18 cellular contexts compared by ENCODE assay signal in genomic region chr3:187925326-187925725, GRCh38.
"Had no signal": no experiment of that assay in that cellular context is flagged by ENCODE, and none has a peak within 500 bp of the region (broad histone marks: within the 10 kb centered on the region; RNA-seq: fewer than 3 reads in every experiment).

No MANE protein-coding gene starts in this region.

- H2AFZ ChIP-seq: hepatocyte had no signal

- H3K4me2 ChIP-seq: hepatocyte had no signal

- H3K36me3 ChIP-seq: esophagus squamous epithelium, right lobe of liver, spleen, thoracic aorta, upper lobe of right lung had no signal

- H3K79me2 ChIP-seq: hepatocyte had no signal

- H3K4me1 ChIP-seq: right lobe of liver, upper lobe of right lung had no signal

- H3K27ac ChIP-seq: esophagus squamous epithelium, hepatocyte, right lobe of liver, spleen, thoracic aorta, upper lobe of right lung had no signal

- H3K27me3 ChIP-seq: esophagus squamous epithelium, hepatocyte, right lobe of liver, spleen, upper lobe of right lung had no signal

- H3K4me3 ChIP-seq: esophagus squamous epithelium, hepatocyte, right lobe of liver, spleen, thoracic aorta, upper lobe of right lung had no signal

- DNase-seq: activated CD4-positive, alpha-beta T cell treated with anti-CD3 and anti-CD28 coated beads, Interleukin-2, amount 50 U/mL, for 1 hour; activated CD8-positive, alpha-beta memory T cell treated with anti-CD3 and anti-CD28 coated beads, Interleukin-2, amount 50 U/mL, for 4 hours; activated naive CD4-positive, alpha-beta T cell treated with anti-CD3 and anti-CD28 coated beads, Interleukin-2, amount 10 ng/mL, durations not matched to agents 7 days and 5 days; activated T-cell treated with anti-CD3 and anti-CD28 coated beads, Interleukin-2, amount 50 U/mL, for 4 hours; dermis blood vessel endothelial cell; effector memory CD8-positive, alpha-beta T cell; esophagus squamous epithelium; islet precursor cell; naive B cell; right lobe of liver; spleen; stimulated activated CD4-positive, alpha-beta T cell treated with anti-CD3 and anti-CD28 coated beads, Interleukin-4, amount 100 ng/mL, for 4 hours; stimulated activated naive B cell treated with anti-CD40 and anti-IgM and Interleukin-4, amounts not matched to agents 10 μg/mL and 1 μg/mL and 100 μg/mL, for 72 hours; T-helper 1 cell; T-helper 9 cell; upper lobe of right lung had no signal
